Comparison of ENCODE assay signal across 7 cellular contexts in the genomic region with DNA sequence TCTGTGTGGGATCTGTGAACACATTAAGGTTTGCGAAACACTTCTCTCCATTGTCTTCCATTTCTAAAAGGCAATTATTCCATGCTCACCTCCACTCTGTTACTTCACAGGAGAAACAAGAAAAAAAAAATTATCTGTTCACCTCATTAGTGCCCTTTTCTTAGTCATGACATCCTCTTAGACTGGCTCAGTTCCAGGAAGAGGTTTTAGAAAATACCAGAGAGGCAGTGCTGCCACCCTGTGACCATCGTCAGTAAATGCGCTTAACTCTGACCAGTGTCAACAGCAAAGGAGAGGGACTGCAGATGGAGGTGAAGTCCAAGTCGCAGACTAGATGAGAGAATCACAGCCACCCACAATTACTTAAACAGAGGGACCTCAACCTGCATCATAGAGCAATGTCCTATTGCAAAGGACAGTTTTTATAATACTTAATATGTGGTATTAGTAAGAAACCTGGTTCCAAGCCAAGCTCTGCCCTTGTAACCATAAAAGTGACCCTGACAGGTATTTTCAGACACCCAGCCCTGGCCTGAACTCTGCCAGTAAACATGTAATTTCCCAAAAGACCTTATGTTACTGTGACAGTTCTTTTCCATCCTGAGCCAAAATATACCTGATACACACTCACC. TPM values are rescaled to one million over a fixed set of nuclear protein-coding genes. Genes with fewer than 3 reads are reported as not detected.
DNase-seq lines count a peak whose midpoint lies in the region; ATAC-seq and TF ChIP-seq lines count a peak whose summit lies in the region.

No MANE protein-coding gene starts in this region.

- H3K14ac ChIP-seq in trophoblast cell (ENCODE audit: low read length), result no peak overlapping the region

- no peak overlapping the region for H3K4ac ChIP-seq in trophoblast cell (ENCODE audit: low read depth, low read length)

- H3K9me3 ChIP-seq in PC-9 (ENCODE audit: insufficient read depth, low read depth), result no peaks in the 10 kb centered on the region
- H3K9me3 ChIP-seq in trophoblast cell (ENCODE audit: insufficient read depth, low read depth, low read length), result peaks cover 8% of the 10 kb centered on the region

- no peak for TF ChIP-seq EP300 in Ishikawa (IDR thresholded peaks at IDR 0.05; ENCODE audit: borderline replicate concordance)

- no peak overlapping the region for H2BK5ac ChIP-seq in trophoblast cell (ENCODE audit: low read depth, low read length, poor library complexity)

- H3K79me2 ChIP-seq in PC-9 (ENCODE audit: low read depth) (no peaks in the 10 kb centered on the region), trophoblast cell (ENCODE audit: control insufficient read depth, insufficient read depth, low read length, poor library complexity) (no peaks in the 10 kb centered on the region)

- peak; percentile 76 for TF ChIP-seq CTCF in GM12865 (IDR thresholded peaks at IDR 0.05; ENCODE audit: insufficient read depth, low read depth, low read length, missing control alignments)
- TF ChIP-seq CTCF in PC-9 (conservative IDR thresholded peaks at IDR 0.05), result peak; percentile 75

- POLR2A ChIA-PET in PC-9 (lab: Charles Lee; ENCODE audit: unreplicated experiment), result no interaction called here

- no TSS peak for BruUV-seq in PC-9 (replicated peaks; lab: Mats Ljungman, UMichigan)

- H2BK12ac ChIP-seq in trophoblast cell (ENCODE audit: low read length), result no peak overlapping the region

- intact Hi-C loops in PC-9 (cut with micrococcal nuclease; ENCODE audit: unreplicated experiment), result loop anchor here (1.0 to 5.0 kb wide), 2 partner anchors 146 to 152 kb away; no protein-coding TSS in a partner anchor

- no peak for ATAC-seq in GM19455 (IDR thresholded peaks at IDR 0.05; ENCODE audit: unreplicated experiment)

- no peak overlapping the region for H3K4me3 ChIP-seq in GM12865 (ENCODE audit: low read depth, low read length)
- H3K4me3 ChIP-seq in PC-9, result no peak overlapping the region
- H3K4me3 ChIP-seq in trophoblast cell (ENCODE audit: low read depth, low read length), result no peak overlapping the region

- no peak overlapping the region for H4K12ac ChIP-seq in trophoblast cell (ENCODE audit: low read depth, low read length)

- TF ChIP-seq RAD21 in Ishikawa (IDR thresholded peaks at IDR 0.05; ENCODE audit: low read depth), result peak; percentile 52

- H3K4me2 ChIP-seq in PC-9 (no peak overlapping the region), trophoblast cell (ENCODE audit: low read length) (no peak overlapping the region)

- H3K36me3 ChIP-seq in PC-9 (ENCODE audit: low read depth), result no peaks in the 10 kb centered on the region
- no peaks in the 10 kb centered on the region for H3K36me3 ChIP-seq in trophoblast cell (ENCODE audit: control insufficient read depth in 1 of 2, insufficient read depth in 2 of 2, low read length in 2 of 2)

- H4K91ac ChIP-seq in trophoblast cell (ENCODE audit: low read depth, low read length), result no peak overlapping the region

- H3K27me3 ChIP-seq in PC-9 (ENCODE audit: insufficient read depth, low read depth) (peaks cover 4% of the 10 kb centered on the region; the same call in 1 of the 2 replicates), trophoblast cell (ENCODE audit: insufficient read depth, low read length) (no peaks in the 10 kb centered on the region)

- CTCF ChIA-PET in PC-9 (lab: Charles Lee), result no interaction called here

- no peak overlapping the region for H3K27ac ChIP-seq in PC-9
- no peak overlapping the region for H3K27ac ChIP-seq in trophoblast cell (ENCODE audit: low read depth, low read length)

- H3F3A ChIP-seq in PC-9 (ENCODE audit: insufficient read depth, low read depth), result no peaks in the 10 kb centered on the region

- H3K23ac ChIP-seq in trophoblast cell (ENCODE audit: low read length), result no peak overlapping the region

- no peak overlapping the region for H3K18ac ChIP-seq in trophoblast cell (ENCODE audit: low read length)

- no CpG with 5 or more reads among the region's 4 CpGs for WGBS in trophoblast cell (ENCODE audit: extremely low coverage, insufficient coverage, insufficient read length)

- H3K9me2 ChIP-seq in PC-9 (ENCODE audit: insufficient read depth), result no peaks in the 10 kb centered on the region

- no peaks in the 10 kb centered on the region for H3K79me1 ChIP-seq in trophoblast cell (ENCODE audit: low read length)

- no peak overlapping the region for H3K9ac ChIP-seq in trophoblast cell (ENCODE audit: low read length)

- H3K4me1 ChIP-seq in PC-9 (replicated peaks; ENCODE audit: insufficient read depth) (no peaks in the 10 kb centered on the region), trophoblast cell (ENCODE audit: control insufficient read depth in 1 of 2, insufficient read depth in 2 of 2, low read length in 2 of 2) (no peaks in the 10 kb centered on the region)

- H4K8ac ChIP-seq in trophoblast cell (ENCODE audit: low read depth, low read length), result no peak overlapping the region

- H2BK120ac ChIP-seq in trophoblast cell (ENCODE audit: insufficient read depth, low read length, poor library complexity), result no peak overlapping the region

- H2AK5ac ChIP-seq in trophoblast cell (ENCODE audit: low read length), result no peak overlapping the region

- DNase-seq in GM12865 (ENCODE audit: low read depth) (peak; percentile 89), PC-9 (peak; percentile 58 to 64), activated T-helper 1 cell treated with Interleukin-2 at 50 U/mL for 16 hours (ENCODE audit: low read depth) (peak; percentile 47), fibroblast of the conjunctiva (ENCODE audit: low read depth) (peak; percentile 57), trophoblast cell (peak; percentile 40 to 66)

- no peaks in the 10 kb centered on the region for H4K20me1 ChIP-seq in PC-9 (ENCODE audit: insufficient read depth)

- H2AFZ ChIP-seq in PC-9, result no peak overlapping the region
- no peak overlapping the region for H2AFZ ChIP-seq in trophoblast cell (ENCODE audit: insufficient read depth, low read length, poor library complexity)

TF ChIP-seq in Ishikawa, 13 proteins besides CTCF, POLR2A, EP300 and RAD21:
- peak; percentile 70 for TF ChIP-seq NFIC (IDR thresholded peaks at IDR 0.05)
- no peak for TF ChIP-seq EGR1 (IDR thresholded peaks at IDR 0.05)
- TF ChIP-seq TEAD4 (IDR thresholded peaks at IDR 0.05), result peak; percentile 50
TF ChIP-seq in Ishikawa: peak in this region for 2.

RNA-seq across cellular contexts. Expression of gene CEACAM21, which starts 19.4 kb away (rescaled TPM):
- not detected in 2 replicates for total RNA-seq in PC-9 (2021)
- 0.03 and 0.08 TPM in 2 replicates for polyA plus RNA-seq in trophoblast cell (2013)

RNA-seq across cellular contexts. Expression of gene CEACAM4, which starts 31.5 kb away (rescaled TPM):
- total RNA-seq in PC-9 (2021), result not detected in 2 replicates
- not detected in 2 replicates for polyA plus RNA-seq in trophoblast cell (2013)
